ENCODE assay signal across 18 cellular contexts in the genomic region with DNA sequence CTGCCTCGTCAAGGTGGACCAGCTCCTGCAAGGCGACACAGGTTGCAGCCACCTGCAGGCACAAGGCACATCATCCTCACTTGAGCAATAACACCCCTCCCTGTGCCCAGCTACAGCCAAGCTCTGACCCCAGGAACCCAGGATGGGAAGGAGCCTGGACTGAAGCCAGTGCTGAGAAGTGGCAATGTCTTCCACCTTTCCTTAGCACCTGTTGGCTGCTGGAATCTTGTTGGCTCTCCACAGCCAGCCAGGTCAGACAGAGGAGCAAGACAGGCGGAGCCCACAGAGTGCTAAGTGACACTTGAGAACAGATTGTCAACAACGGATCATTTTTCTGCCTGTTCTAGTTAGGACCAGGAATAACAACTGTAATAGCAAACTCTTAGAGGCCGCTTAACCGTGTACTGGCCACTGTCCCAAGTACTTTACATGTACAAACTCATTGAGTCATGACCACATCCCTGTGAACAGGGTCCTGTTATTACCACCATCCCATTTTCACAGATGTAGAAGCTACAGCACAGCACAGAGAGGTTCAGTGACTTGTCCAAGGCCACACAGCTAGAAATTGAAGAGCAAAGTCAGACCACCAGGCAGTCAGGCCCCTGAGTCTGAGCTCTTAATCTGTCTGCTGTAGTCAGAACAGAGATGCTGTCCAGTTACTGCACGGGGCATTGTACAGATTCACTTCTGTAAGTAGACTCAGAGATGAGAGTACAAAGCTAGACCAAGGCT.
"Had no signal": no experiment of that assay in that cellular context is flagged by ENCODE, and none has a peak within 500 bp of the region (broad histone marks: within the 10 kb centered on the region; RNA-seq: fewer than 3 reads in every experiment).

No MANE protein-coding gene starts in this region.

- H3K36me3 ChIP-seq: colonic mucosa, left ventricle myocardium inferior, neutrophil had no signal

- H3K9me3 ChIP-seq: body of pancreas, colonic mucosa, left ventricle myocardium inferior, neutrophil, tibial nerve had no signal

- H3K27me3 ChIP-seq: body of pancreas, colonic mucosa, neutrophil, tibial nerve had no signal

- DNase-seq: activated CD4-positive, alpha-beta T cell treated with anti-CD3 and anti-CD28 coated beads, Interleukin-2, amount 10 ng/mL, durations not matched to agents 24 days and 14 days; activated CD4-positive, CD25-positive, alpha-beta regulatory T cell; activated CD8-positive, alpha-beta memory T cell treated with anti-CD3 and anti-CD28 coated beads, Interleukin-2, amount 50 U/mL, for 48 hours; activated naive CD8-positive, alpha-beta T cell treated with anti-CD3 and anti-CD28 coated beads for 36 hours; activated T-cell treated with anti-CD3 and anti-CD28 coated beads, Interleukin-2, amount 50 U/mL, for 72 hours; amygdala; body of pancreas; central memory CD4-positive, alpha-beta T cell; colonic mucosa; left ventricle myocardium inferior; mesenchymal stem cell; naive thymus-derived CD8-positive, alpha-beta T cell; posterior cingulate gyrus; stimulated activated CD4-positive, alpha-beta T cell treated with anti-CD3 and anti-CD28 coated beads, Interleukin-2, amount 100 ng/mL, for 48 hours; stimulated activated naive CD4-positive, alpha-beta T cell had no signal

- H3K4me1 ChIP-seq: body of pancreas, colonic mucosa, left ventricle myocardium inferior, tibial nerve had no signal

- H3K4me3 ChIP-seq: body of pancreas, colonic mucosa, left ventricle myocardium inferior, tibial nerve had no signal

- H3K27ac ChIP-seq: body of pancreas, colonic mucosa, left ventricle myocardium inferior, neutrophil, tibial nerve had no signal

- ATAC-seq: activated T-cell treated with anti-CD3 and anti-CD28 coated beads, Interleukin-2, amount 50 U/mL, for 72 hours; body of pancreas; esophagus mucosa; naive thymus-derived CD8-positive, alpha-beta T cell had no signal
